ENCODE assay signal across 9 cellular contexts in the genomic region with DNA sequence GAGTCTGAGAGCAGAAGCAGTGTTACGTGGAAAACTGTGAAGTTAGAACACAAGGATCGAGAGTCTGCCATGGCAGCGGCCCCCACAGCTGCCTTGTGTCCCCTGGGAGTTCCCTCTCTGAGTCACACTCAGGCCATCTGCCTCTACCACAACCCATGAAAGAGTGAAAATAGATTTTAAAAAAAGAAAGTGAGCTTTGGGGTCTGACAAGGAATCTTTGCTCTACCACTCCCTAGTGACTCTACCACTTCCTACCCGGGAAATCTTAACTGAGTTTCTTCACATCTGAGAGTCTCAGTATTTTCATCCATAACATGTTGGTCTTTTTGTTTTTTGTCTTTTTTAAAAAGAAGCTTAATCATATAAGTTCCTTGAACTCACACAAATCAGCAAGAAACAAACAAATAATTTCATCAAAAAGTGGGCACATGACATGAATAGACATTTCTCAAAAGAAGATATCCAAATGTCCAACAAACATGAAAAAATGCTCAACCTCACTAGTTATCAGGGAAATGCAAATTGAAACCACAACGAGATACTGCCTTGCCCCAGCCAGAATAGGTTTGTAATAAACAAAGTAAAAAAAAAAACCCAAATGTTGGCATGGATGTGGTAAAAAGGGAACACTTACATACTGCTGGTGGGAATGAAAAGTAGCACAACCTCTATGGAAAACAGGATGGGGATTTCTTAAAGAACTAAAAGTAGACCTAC. TPM values are rescaled to one million over a fixed set of nuclear protein-coding genes. Genes with fewer than 3 reads are reported as not detected.
A peak's percentile ranks its signal among the peaks of the same experiment; 100 is the strongest.
DNase-seq lines count a peak whose midpoint lies in the region; ATAC-seq lines count a peak whose summit lies in the region.
"Had no signal": no experiment of that assay in that cellular context is flagged by ENCODE, and none has a peak within 500 bp of the region (broad histone marks: within the 10 kb centered on the region; RNA-seq: fewer than 3 reads in every experiment).

No MANE protein-coding gene starts in this region.

- H3K27ac ChIP-seq in right cardiac atrium (ENCODE audit: low read length) = no peak overlapping the region

- no peaks in the 10 kb centered on the region for H3K4me1 ChIP-seq in right cardiac atrium (ENCODE audit: control insufficient read depth, insufficient read depth, low read length)

- no peaks in the 10 kb centered on the region for H3K4me1 Mint-ChIP-seq in effector memory CD8-positive, alpha-beta T cell (ENCODE audit: low read depth in 2 of 2)
- no peaks in the 10 kb centered on the region for H3K4me1 Mint-ChIP-seq in activated T-cell treated with anti-CD3 and anti-CD28 coated beads, Interleukin-2, amount 50 U/mL, for 24 hours (ENCODE audit: low read depth)

- WGBS in right cardiac atrium = 52% methylated on average over 5 of the region's 5 CpGs

- peak; percentile 61 to 86 for DNase-seq in NCI-H446 (lab: John Stamatoyannopoulos, UW)
- peak; percentile 54 to 61 (median 60) for DNase-seq in right cardiac atrium
- no peak for DNase-seq in effector memory CD8-positive, alpha-beta T cell
- DNase-seq in head of caudate nucleus = no peak
- DNase-seq in activated T-cell treated with anti-CD3 and anti-CD28 coated beads, Interleukin-2, amount 50 U/mL, for 24 hours = no peak
- DNase-seq in SKM-1 (lab: John Stamatoyannopoulos, UW; ENCODE audit: unreplicated experiment) = no peak

- no peak overlapping the region for H3K27ac Mint-ChIP-seq in effector memory CD8-positive, alpha-beta T cell
- H3K27ac Mint-ChIP-seq in activated T-cell treated with anti-CD3 and anti-CD28 coated beads, Interleukin-2, amount 50 U/mL, for 24 hours = no peak overlapping the region

- H3K36me3 Mint-ChIP-seq in effector memory CD8-positive, alpha-beta T cell (ENCODE audit: insufficient read depth) = no peaks in the 10 kb centered on the region
- no peaks in the 10 kb centered on the region for H3K36me3 Mint-ChIP-seq in activated T-cell treated with anti-CD3 and anti-CD28 coated beads, Interleukin-2, amount 50 U/mL, for 24 hours (ENCODE audit: low read depth)

- H3K9me3 Mint-ChIP-seq in effector memory CD8-positive, alpha-beta T cell = no peaks in the 10 kb centered on the region
- H3K9me3 Mint-ChIP-seq in activated T-cell treated with anti-CD3 and anti-CD28 coated beads, Interleukin-2, amount 50 U/mL, for 24 hours = no peaks in the 10 kb centered on the region

- no peak overlapping the region for H3K4me3 ChIP-seq in right cardiac atrium (ENCODE audit: low read length)

- H3K27me3 ChIP-seq in right cardiac atrium (ENCODE audit: control insufficient read depth, insufficient read depth) = no peaks in the 10 kb centered on the region

- peaks cover 34 to 59% of the 10 kb centered on the region in 2 donors for H3K27me3 Mint-ChIP-seq in effector memory CD8-positive, alpha-beta T cell
- peaks cover 21% of the 10 kb centered on the region for H3K27me3 Mint-ChIP-seq in activated T-cell treated with anti-CD3 and anti-CD28 coated beads, Interleukin-2, amount 50 U/mL, for 24 hours

- intact Hi-C loops in right cardiac atrium (cut with DNase I) (no loop called here), head of caudate nucleus (cut with DNase I) (no loop called here)

- H3K9me3 ChIP-seq in right cardiac atrium (ENCODE audit: control insufficient read depth, low read length) = no peaks in the 10 kb centered on the region

- H3K4me3 Mint-ChIP-seq in effector memory CD8-positive, alpha-beta T cell = no peak overlapping the region
- H3K4me3 Mint-ChIP-seq in activated T-cell treated with anti-CD3 and anti-CD28 coated beads, Interleukin-2, amount 50 U/mL, for 24 hours = no peak overlapping the region

- ATAC-seq in GM18517 (IDR thresholded peaks at IDR 0.05; ENCODE audit: unreplicated experiment) = peak; percentile 91
- peak; percentile 89 for ATAC-seq in HG02642 (IDR thresholded peaks at IDR 0.05; ENCODE audit: poor library complexity, unreplicated experiment)
- ATAC-seq in right cardiac atrium = peak; percentile 54 to 75
- ATAC-seq in effector memory CD8-positive, alpha-beta T cell (replicated peaks) = no peak

RNA-seq across cellular contexts. Expression of gene MSGN1, which starts 2.4 kb away (rescaled TPM):
- total RNA-seq in right cardiac atrium = not detected
- not detected for polyA plus RNA-seq in right cardiac atrium
- total RNA-seq: endothelial cell of umbilical vein had no signal
- polyA plus RNA-seq: endothelial cell of umbilical vein had no signal

RNA-seq across cellular contexts. Expression of gene GEN1, which starts 60.0 kb away (rescaled TPM):
- total RNA-seq in right cardiac atrium = 1 to 10 TPM; 3.5 to 5.5 (median 4.3) TPM
- polyA plus RNA-seq in right cardiac atrium = 1.5 TPM

Comparison
In these comparisons a context has a peak if more than half of its experiments do, and no peak if none do; other contexts are left out.
1. DNase-seq: peak in NCI-H446 (2 of 2) and right cardiac atrium (3 of 3); none in effector memory CD8-positive, alpha-beta T cell (0 of 3), head of caudate nucleus (0 of 42), activated T-cell treated with anti-CD3 and anti-CD28 coated beads, Interleukin-2, amount 50 U/mL, for 24 hours (single experiment) and SKM-1 (single experiment).